In the genomic region with DNA sequence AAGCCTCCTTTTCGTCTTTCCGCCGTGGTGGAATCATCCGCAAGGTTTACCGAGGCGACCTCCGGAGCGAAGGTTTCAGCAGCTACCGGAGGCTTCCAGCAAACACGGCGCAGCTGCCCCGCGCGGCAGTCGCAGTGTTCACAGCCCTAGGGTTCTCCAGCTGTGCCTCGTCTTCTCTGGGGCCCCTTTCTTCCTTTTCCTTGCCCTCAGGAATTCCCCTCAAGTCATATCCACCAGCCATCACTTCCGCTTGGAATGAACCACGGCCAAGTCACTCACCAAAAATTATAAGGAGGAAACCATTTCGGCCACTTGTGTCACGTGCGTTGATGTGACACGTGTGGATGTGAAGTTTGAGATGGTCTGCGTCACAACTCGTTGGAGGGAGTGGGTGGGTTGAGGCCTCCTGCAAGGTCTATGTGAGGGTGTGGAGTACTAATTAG, we compare ENCODE assay signal across 8 cellular contexts. TPM values are rescaled to one million over a fixed set of nuclear protein-coding genes. Genes with fewer than 3 reads are reported as not detected.
DNase-seq lines count a peak whose midpoint lies in the region; ATAC-seq and TF ChIP-seq lines count a peak whose summit lies in the region.

No MANE protein-coding gene starts in this region.

- no peaks in the 10 kb centered on the region for H3F3A ChIP-seq in neural cell (ENCODE audit: insufficient read depth, low read length, poor library complexity, severe bottlenecking)

- H3K4me1 ChIP-seq in upper lobe of left lung, result peaks cover 16 to 42% (median 35%) of the 10 kb centered on the region in 4 donors

- WGBS in upper lobe of left lung, 2 donors, result 6 to 13% methylated on average over 17 to 24 of the region's 24 CpGs

- POLR2A ChIA-PET in WTC11 (lab: Charles Lee), result interaction anchor here (0.6 to 2.7 kb wide), 8 partner anchors 15 to 352 kb away, joined by 3 to 14 read pairs (median 4); a partner anchor contains a TSS

- H3K4me3 Mint-ChIP-seq in WTC11, result peak overlapping the region; percentile 65

- peaks cover 13% of the 10 kb centered on the region for H3K4me1 Mint-ChIP-seq in WTC11

- ATAC-seq in GM18870 (IDR thresholded peaks at IDR 0.05; ENCODE audit: unreplicated experiment) (peak; percentile 23), HG03039 (IDR thresholded peaks at IDR 0.05; ENCODE audit: unreplicated experiment) (peak; percentile 12), WTC11 (peak; percentile 25), upper lobe of left lung (ENCODE audit: low FRiP score in 2 of 2) (peak; percentile 3 to 49), HG03378 (IDR thresholded peaks at IDR 0.05; ENCODE audit: unreplicated experiment) (no peak)

- no peak for TF ChIP-seq EP300 in neural cell (conservative IDR thresholded peaks at IDR 0.05; ENCODE audit: poor library complexity, severe bottlenecking)
- no peak for TF ChIP-seq EP300 in upper lobe of left lung (IDR thresholded peaks at IDR 0.05)

- no peaks in the 10 kb centered on the region for H3K9me3 Mint-ChIP-seq in WTC11

- H3K27ac Mint-ChIP-seq in WTC11, result no peak overlapping the region

- no peaks in the 10 kb centered on the region for H4K20me1 ChIP-seq in neural cell (ENCODE audit: insufficient read depth)

- TF ChIP-seq CTCF in WTC11 (IDR thresholded peaks at IDR 0.05) (no peak), neural cell (IDR thresholded peaks at IDR 0.05; ENCODE audit: poor library complexity, severe bottlenecking) (no peak), upper lobe of left lung (IDR thresholded peaks at IDR 0.05) (peak in 4 of 6 experiments; percentile 8 to 38 (median 17))

- no peak overlapping the region for H3K4me2 ChIP-seq in neural cell (ENCODE audit: low read length)

- peaks cover 37% of the 10 kb centered on the region for H3K27me3 Mint-ChIP-seq in WTC11 (ENCODE audit: low read depth)

- H3K36me3 ChIP-seq in neural cell (ENCODE audit: insufficient read depth, low read length) (no peaks in the 10 kb centered on the region), upper lobe of left lung (no peaks in the 10 kb centered on the region)

- H3K4me3 ChIP-seq in neural cell (ENCODE audit: low read length) (peak overlapping the region; percentile 70), upper lobe of left lung (peak overlapping the region; percentile 50 to 93 (median 84))

- peak in 1 of 4 donors; percentile 15 for TF ChIP-seq POLR2A in upper lobe of left lung (IDR thresholded peaks at IDR 0.05)

- H2AFZ ChIP-seq in neural cell (ENCODE audit: low read depth, low read length), result peak overlapping the region; percentile 42

- H3K27ac ChIP-seq in neural cell (ENCODE audit: low read length) (no peak overlapping the region), upper lobe of left lung (peak overlapping the region; percentile 96 to 100 (median 96))

- no peaks in the 10 kb centered on the region for H3K79me2 ChIP-seq in neural cell (replicated peaks; ENCODE audit: insufficient read depth, low read length)

- no peaks in the 10 kb centered on the region for H3K27me3 ChIP-seq in neural cell (ENCODE audit: insufficient read depth, low read depth, low read length)
- no peaks in the 10 kb centered on the region for H3K27me3 ChIP-seq in upper lobe of left lung

- H3K36me3 Mint-ChIP-seq in WTC11, result no peaks in the 10 kb centered on the region

- no peaks in the 10 kb centered on the region for H3K9me2 ChIP-seq in neural cell (ENCODE audit: insufficient read depth, low read length)

- peak overlapping the region; percentile 53 for H3K9ac ChIP-seq in neural cell (ENCODE audit: low read length)

- DNase-seq in WTC11 (ENCODE audit: low spot score), result no peak
- peak; percentile 39 for DNase-seq in epidermal melanocyte (ENCODE audit: insufficient read length, low spot score)
- peak in 1 of 2 donors; percentile 79 for DNase-seq in upper lobe of left lung
- no peak for DNase-seq in islet precursor cell

- no peak for TF ChIP-seq RAD21 in neural cell (conservative IDR thresholded peaks at IDR 0.05)

- H3K9me3 ChIP-seq in neural cell (ENCODE audit: low read length), result no peaks in the 10 kb centered on the region
- no peaks in the 10 kb centered on the region for H3K9me3 ChIP-seq in upper lobe of left lung

- CTCF ChIA-PET in WTC11 (lab: Charles Lee), result interaction anchor here (0.6 to 7.9 kb wide), 13 partner anchors 14 to 219 kb away, joined by 3 to 380 read pairs (median 6); a partner anchor contains a TSS

TF ChIP-seq in WTC11, 78 proteins besides CTCF, POLR2A, EP300 and RAD21 (continues in another document):
- TF ChIP-seq NR2C2 (CRISPR knock-in tag; IDR thresholded peaks at IDR 0.05), result no peak
- no peak for TF ChIP-seq OVOL2 (CRISPR knock-in tag; IDR thresholded peaks at IDR 0.05; ENCODE audit: borderline replicate concordance)
- TF ChIP-seq, protein P1, sequence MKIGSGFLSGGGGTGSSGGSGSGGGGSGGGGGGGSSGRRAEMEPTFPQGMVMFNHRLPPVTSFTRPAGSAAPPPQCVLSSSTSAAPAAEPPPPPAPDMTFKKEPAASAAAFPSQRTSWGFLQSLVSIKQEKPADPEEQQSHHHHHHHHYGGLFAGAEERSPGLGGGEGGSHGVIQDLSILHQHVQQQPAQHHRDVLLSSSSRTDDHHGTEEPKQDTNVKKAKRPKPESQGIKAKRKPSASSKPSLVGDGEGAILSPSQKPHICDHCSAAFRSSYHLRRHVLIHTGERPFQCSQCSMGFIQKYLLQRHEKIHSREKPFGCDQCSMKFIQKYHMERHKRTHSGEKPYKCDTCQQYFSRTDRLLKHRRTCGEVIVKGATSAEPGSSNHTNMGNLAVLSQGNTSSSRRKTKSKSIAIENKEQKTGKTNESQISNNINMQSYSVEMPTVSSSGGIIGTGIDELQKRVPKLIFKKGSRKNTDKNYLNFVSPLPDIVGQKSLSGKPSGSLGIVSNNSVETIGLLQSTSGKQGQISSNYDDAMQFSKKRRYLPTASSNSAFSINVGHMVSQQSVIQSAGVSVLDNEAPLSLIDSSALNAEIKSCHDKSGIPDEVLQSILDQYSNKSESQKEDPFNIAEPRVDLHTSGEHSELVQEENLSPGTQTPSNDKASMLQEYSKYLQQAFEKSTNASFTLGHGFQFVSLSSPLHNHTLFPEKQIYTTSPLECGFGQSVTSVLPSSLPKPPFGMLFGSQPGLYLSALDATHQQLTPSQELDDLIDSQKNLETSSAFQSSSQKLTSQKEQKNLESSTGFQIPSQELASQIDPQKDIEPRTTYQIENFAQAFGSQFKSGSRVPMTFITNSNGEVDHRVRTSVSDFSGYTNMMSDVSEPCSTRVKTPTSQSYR (CRISPR knock-in tag; IDR thresholded peaks at IDR 0.05), result 0 out of 2 replicates have a peak, but pooled peaks have one; percentile 53
- TF ChIP-seq, protein P2, sequence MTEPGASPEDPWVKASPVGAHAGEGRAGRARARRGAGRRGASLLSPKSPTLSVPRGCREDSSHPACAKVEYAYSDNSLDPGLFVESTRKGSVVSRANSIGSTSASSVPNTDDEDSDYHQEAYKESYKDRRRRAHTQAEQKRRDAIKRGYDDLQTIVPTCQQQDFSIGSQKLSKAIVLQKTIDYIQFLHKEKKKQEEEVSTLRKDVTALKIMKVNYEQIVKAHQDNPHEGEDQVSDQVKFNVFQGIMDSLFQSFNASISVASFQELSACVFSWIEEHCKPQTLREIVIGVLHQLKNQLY (CRISPR knock-in tag; IDR thresholded peaks at IDR 0.05), result 0 out of 2 replicates have a peak, but pooled peaks have one; percentile 3
- TF ChIP-seq CREB1 (CRISPR knock-in tag; IDR thresholded peaks at IDR 0.05), result peak; percentile 27; the same call in 1 of the 2 replicates

TF ChIP-seq in neural cell, 6 proteins besides CTCF, POLR2A, EP300 and RAD21:
- TF ChIP-seq MXI1 (conservative IDR thresholded peaks at IDR 0.05; ENCODE audit: poor library complexity, severe bottlenecking) (no peak), SMC3 (conservative IDR thresholded peaks at IDR 0.05; ENCODE audit: poor library complexity) (peak; percentile 5)

RNA-seq across cellular contexts. Expression of a gene that starts 0.6 kb away (rescaled TPM):
- total RNA-seq in WTC11 (2021) (6.5 to 8.6 TPM (median 7.6 TPM) in 3 replicates), upper lobe of left lung (10 to 100 TPM; 32.8 to 65.0 (median 41.9) TPM)
- polyA plus RNA-seq in neural cell, result 2.3 and 5.6 TPM in 2 replicates
- polyA minus RNA-seq in neural cell, result 6.0 and 7.3 TPM in 2 replicates

Comparison
In these comparisons a context has a peak if more than half of its experiments do, and no peak if none do; other contexts are left out.
1. CTCF ChIP-seq: peak in upper lobe of left lung (4 of 6); none in WTC11 (single experiment) and neural cell (single experiment).